In genomic region chr13:113976711-113977684, GRCh38 we compare ENCODE assay signal across 12 cellular contexts. TPM values are rescaled to one million over a fixed set of nuclear protein-coding genes. Genes with fewer than 3 reads are reported as not detected.
DNase-seq lines count a peak whose midpoint lies in the region; ATAC-seq, FAIRE-seq and TF ChIP-seq lines count a peak whose summit lies in the region.
"Had no signal": no experiment of that assay in that cellular context is flagged by ENCODE, and none has a peak within 500 bp of the region (broad histone marks: within the 10 kb centered on the region; RNA-seq: fewer than 3 reads in every experiment).

No MANE protein-coding gene starts in this region.

- TF ChIP-seq RAD21 in IMR-90 (IDR thresholded peaks at IDR 0.05; ENCODE audit: low read length) (no peak), H1 (IDR thresholded peaks at IDR 0.05 in 1 of 2, conservative IDR thresholded peaks at IDR 0.05 in 1 of 2; ENCODE audit: low read depth in 2 of 2, low read length in 2 of 2) (no peak)

- no peak for TF ChIP-seq EP300 in H1 (IDR thresholded peaks at IDR 0.05; ENCODE audit: borderline replicate concordance in 1 of 2, low read depth in 2 of 2, low read length in 2 of 2)

- H2BK5ac ChIP-seq in IMR-90 (ENCODE audit: low read depth, low read length, poor library complexity, severe bottlenecking) (peak overlapping the region; percentile 85), H1 (ENCODE audit: low read depth, low read length) (peak overlapping the region; percentile 66; the same call in 1 of the 2 replicates), neuronal stem cell (ENCODE audit: low read length) (peak overlapping the region; percentile 84)

- H3K9me3 ChIP-seq in IMR-90 (ENCODE audit: control insufficient read depth, insufficient read depth, low read length): no peaks in the 10 kb centered on the region
- H3K9me3 ChIP-seq in H1 (ENCODE audit: insufficient read depth in 2 of 2, low read depth in 1 of 2, low read length in 1 of 2): no peaks in the 10 kb centered on the region
- H3K9me3 ChIP-seq in neuronal stem cell (replicated peaks in 1 of 2; ENCODE audit: control insufficient read depth in 2 of 2, insufficient read depth in 1 of 2, low read depth in 1 of 2, low read length in 2 of 2): peaks cover 0 to 6% of the 10 kb centered on the region in 2 donors
- H3K9me3 ChIP-seq: heart left ventricle, prostate gland had no signal

- H2AK5ac ChIP-seq in IMR-90 (ENCODE audit: low read depth, low read length) (peak overlapping the region; percentile 92), H1 (ENCODE audit: low read depth, low read length) (no peak overlapping the region), neuronal stem cell (ENCODE audit: low read depth, low read length) (peak overlapping the region; percentile 91)

- dilution Hi-C loops in IMR-90 (cut with HindIII; ENCODE audit: low sequenced_read_pairs, unreplicated experiment): no loop called here

- H3K56ac ChIP-seq in IMR-90 (ENCODE audit: extremely low read depth, insufficient read depth, low read length) (no peak overlapping the region), H1 (replicated peaks; ENCODE audit: insufficient read length, low read depth, low read length) (no peak overlapping the region)

- ATAC-seq in IMR-90 (ENCODE audit: low read depth) (peak; percentile 94), HG02981 (IDR thresholded peaks at IDR 0.05; ENCODE audit: unreplicated experiment) (no peak), GM19328 (IDR thresholded peaks at IDR 0.05; ENCODE audit: unreplicated experiment) (no peak)
- ATAC-seq: heart left ventricle had no signal

- no peak overlapping the region for H3K9ac ChIP-seq in IMR-90 (ENCODE audit: low read depth, low read length)
- H3K9ac ChIP-seq in H1 (replicated peaks in 1 of 4; ENCODE audit: extremely low read depth in 1 of 4, low read depth in 3 of 4, low read length in 3 of 4): no peak overlapping the region; a peak in 1 of 7 replicates
- H3K9ac ChIP-seq in neuronal stem cell (ENCODE audit: low read depth, low read length, poor library complexity): peak overlapping the region; percentile 5

- WGBS in IMR-90 (ENCODE audit: extremely low coverage in 2 of 2, insufficient read length in 1 of 2), 2 experiments: 81% methylated on average over 14 of the region's 21 CpGs; no CpG with 5 or more reads in 1 of the 2 experiments
- 88% methylated on average over 21 of the region's 21 CpGs; no CpG with 5 or more reads in 1 of the 2 experiments for WGBS in H1 (ENCODE audit: extremely low coverage in 1 of 2, insufficient coverage in 1 of 2, insufficient read length in 1 of 2, insufficient replicate concordance in 2 of 2, low coverage in 1 of 2, low lambda C conversion rate in 2 of 2, missing lambda C conversion rate in 1 of 2), 2 experiments
- no CpG with 5 or more reads among the region's 21 CpGs for WGBS in neuronal stem cell (ENCODE audit: extremely low coverage in 2 of 2, insufficient read length in 2 of 2, insufficient replicate concordance in 1 of 2), 2 donors

- H3K9me1 ChIP-seq in IMR-90 (ENCODE audit: insufficient read depth, low read length): peaks cover 33% of the 10 kb centered on the region

- H2AFZ ChIP-seq in IMR-90 (replicated peaks; ENCODE audit: low read length, poor library complexity): peak overlapping the region; percentile 76
- no peak overlapping the region for H2AFZ ChIP-seq in H1 (ENCODE audit: low read length)
- no peak overlapping the region for H2AFZ ChIP-seq in neuronal stem cell (ENCODE audit: low read length)

- CTCF ChIA-PET in IMR-90 (lab: Yijun Ruan, JAX): no interaction called here
- CTCF ChIA-PET in H1 (lab: Charles Lee; ENCODE audit: partially characterized antibody): no interaction called here

- POLR2A ChIA-PET in IMR-90 (lab: Charles Lee; ENCODE audit: unreplicated experiment): no interaction called here
- POLR2A ChIA-PET in H1 (lab: Charles Lee; ENCODE audit: partially characterized antibody): interaction anchor here (0.6 to 0.9 kb wide), 2 partner anchors 14 to 263 kb away, joined by 3 read pairs; no protein-coding TSS in a partner anchor

- H3K36me3 ChIP-seq in IMR-90 (ENCODE audit: control insufficient read depth, insufficient read depth, low read length) (peaks cover 73% of the 10 kb centered on the region), H1 (ENCODE audit: control insufficient read depth in 2 of 4, insufficient read depth in 4 of 4, low read length in 3 of 4) (0 out of 8 replicates have a peak, but pooled peaks cover 0 to 3% (median 0%) of the 10 kb centered on the region in 4 experiments), neuronal stem cell (replicated peaks in 1 of 2; ENCODE audit: control insufficient read depth in 2 of 2, insufficient read depth in 2 of 2, low read length in 2 of 2) (peaks cover 12 to 75% of the 10 kb centered on the region in 2 donors)
- H3K36me3 ChIP-seq: prostate gland had no signal

- H3K27me3 ChIP-seq in IMR-90 (ENCODE audit: control insufficient read depth, insufficient read depth, low read length) (no peaks in the 10 kb centered on the region), H1 (replicated peaks in 1 of 4; ENCODE audit: control insufficient read depth in 3 of 4, extremely low read depth in 1 of 4, insufficient read depth in 3 of 4, low read length in 3 of 4) (no peaks in the 10 kb centered on the region), neuronal stem cell (ENCODE audit: control insufficient read depth in 3 of 3, insufficient read depth in 3 of 3, low read depth in 1 of 3, low read length in 3 of 3) (no peaks in the 10 kb centered on the region)
- H3K27me3 ChIP-seq: heart left ventricle had no signal

- H3K27ac ChIP-seq in IMR-90 (ENCODE audit: insufficient read depth, low read length) (peak overlapping the region; percentile 58), H1 (ENCODE audit: low read depth, low read length) (no peak overlapping the region), neuronal stem cell (replicated peaks; ENCODE audit: low read length) (no peak overlapping the region)
- H3K27ac ChIP-seq: heart left ventricle, prostate gland had no signal

- DNase-seq in AG10803 (ENCODE audit: low read depth) (peak; percentile 88), IMR-90 (peak; percentile 68), H1 (ENCODE audit: low read depth in 1 of 2, low spot score in 2 of 2) (no peak), neuronal stem cell (ENCODE audit: low spot score) (no peak), NCI-H69 (lab: John Stamatoyannopoulos, UW) (no peak)
- DNase-seq in stimulated activated CD4-positive, alpha-beta T cell treated with anti-CD3 and anti-CD28 coated beads, Interleukin-1b, Interleukin-23, amount 100 ng/mL, for 48 hours: no peak
- DNase-seq: activated naive CD8-positive, alpha-beta T cell treated with anti-CD3 and anti-CD28 coated beads, Interleukin-2, amount 10 ng/mL, durations not matched to agents 7 days and 5 days; DMS79 treated with DMSO at 0.1 percent for 48 hours had no signal

- H4K8ac ChIP-seq in IMR-90 (ENCODE audit: low read depth in 2 of 2, low read length in 2 of 2) (peak overlapping the region; percentile 49 to 91), H1 (ENCODE audit: extremely low read depth, insufficient read depth, low read length) (no peak overlapping the region), neuronal stem cell (ENCODE audit: low read depth, low read length) (no peak overlapping the region)

- no peak for FAIRE-seq in H1 (lab: Jason Lieb, UNC)

- H3K14ac ChIP-seq in IMR-90 (replicated peaks; ENCODE audit: low read depth, low read length): peak overlapping the region; percentile 88
- H3K14ac ChIP-seq in H1 (ENCODE audit: insufficient read length): no peak overlapping the region
- H3K14ac ChIP-seq in neuronal stem cell (ENCODE audit: low read length): no peak overlapping the region

- H4K20me1 ChIP-seq in IMR-90 (ENCODE audit: insufficient read depth, low read length) (peaks cover 21% of the 10 kb centered on the region), H1 (replicated peaks in 1 of 2; ENCODE audit: control insufficient read depth in 1 of 2, insufficient read depth in 2 of 2, low read length in 2 of 2) (peaks cover 0 to 7% of the 10 kb centered on the region in 2 experiments)

- TF ChIP-seq POLR2A in IMR-90 (IDR thresholded peaks at IDR 0.05; ENCODE audit: low read depth, low read length) (no peak), H1 (IDR thresholded peaks at IDR 0.05; ENCODE audit: control extremely low read depth in 1 of 2, low read depth in 2 of 2, low read length in 2 of 2) (no peak)

- peak overlapping the region; percentile 93 for H3K4ac ChIP-seq in IMR-90 (ENCODE audit: low read depth, low read length)
- H3K4ac ChIP-seq in H1 (replicated peaks; ENCODE audit: insufficient read length, low read depth, low read length): no peak overlapping the region
- no peak overlapping the region for H3K4ac ChIP-seq in neuronal stem cell (ENCODE audit: low read length)

- peak overlapping the region; percentile 76 for H4K5ac ChIP-seq in IMR-90 (ENCODE audit: low read depth, low read length)
- H4K5ac ChIP-seq in H1 (ENCODE audit: insufficient read length, low read depth, low read length): no peak overlapping the region

- peak overlapping the region; percentile 97 for H2BK120ac ChIP-seq in IMR-90 (ENCODE audit: low read depth, low read length)
- H2BK120ac ChIP-seq in H1 (replicated peaks; ENCODE audit: low read depth, low read length): no peak overlapping the region
- H2BK120ac ChIP-seq in neuronal stem cell (ENCODE audit: low read depth, low read length): no peak overlapping the region

- peak overlapping the region; percentile 18 for H3K18ac ChIP-seq in IMR-90 (ENCODE audit: low read depth, low read length)
- H3K18ac ChIP-seq in H1 (ENCODE audit: extremely low read depth, low read length): no peak overlapping the region; the same call in 1 of the 2 replicates
- peak overlapping the region; percentile 88 for H3K18ac ChIP-seq in neuronal stem cell (ENCODE audit: low read length)

- H2BK15ac ChIP-seq in IMR-90 (ENCODE audit: low read depth, low read length): peak overlapping the region; percentile 65; the same call in 1 of the 3 replicates
- no peak overlapping the region for H2BK15ac ChIP-seq in H1 (ENCODE audit: low read length)
- H2BK15ac ChIP-seq in neuronal stem cell (ENCODE audit: low read length): peak overlapping the region; percentile 72

- H2AK9ac ChIP-seq in IMR-90 (replicated peaks; ENCODE audit: low read depth, low read length, poor library complexity): peak overlapping the region; percentile 100

- H2BK20ac ChIP-seq in IMR-90 (ENCODE audit: low read depth, low read length): peak overlapping the region; percentile 94
- H2BK20ac ChIP-seq in H1 (ENCODE audit: low read length): no peak overlapping the region

- H3K79me2 ChIP-seq in H1 (ENCODE audit: control insufficient read depth in 1 of 2, insufficient read depth in 2 of 2, low read length in 2 of 2): no peaks in the 10 kb centered on the region

- H4K91ac ChIP-seq in IMR-90 (ENCODE audit: insufficient read depth, low read depth, low read length) (peak overlapping the region; percentile 96), H1 (replicated peaks; ENCODE audit: insufficient read length, low read length) (no peak overlapping the region), neuronal stem cell (ENCODE audit: low read depth, low read length, poor library complexity) (peak overlapping the region; percentile 24)

- H3K23me2 ChIP-seq in H1 (ENCODE audit: low read depth, low read length): no peaks in the 10 kb centered on the region

- H3K79me1 ChIP-seq in IMR-90 (ENCODE audit: low read depth in 1 of 2, low read length in 2 of 2) (peaks cover 9 to 74% of the 10 kb centered on the region in 2 experiments; a peak in 3 of 4 replicates), H1 (ENCODE audit: low read depth, low read length) (no peaks in the 10 kb centered on the region), neuronal stem cell (ENCODE audit: low read depth, low read length) (no peaks in the 10 kb centered on the region)

- peak overlapping the region; percentile 81; the same call in 1 of the 2 replicates for H3K23ac ChIP-seq in IMR-90 (ENCODE audit: low read depth, low read length)
- H3K23ac ChIP-seq in H1 (ENCODE audit: insufficient read length): no peak overlapping the region
- H3K23ac ChIP-seq in neuronal stem cell (ENCODE audit: low read depth, low read length, poor library complexity): peak overlapping the region; percentile 56

- H3K4me1 ChIP-seq in IMR-90 (ENCODE audit: control insufficient read depth, insufficient read depth, low read length) (peaks cover 10% of the 10 kb centered on the region), H1 (replicated peaks in 1 of 4; ENCODE audit: control insufficient read depth in 3 of 4, insufficient read depth in 4 of 4, low read length in 3 of 4) (peaks cover 0 to 4% (median 0%) of the 10 kb centered on the region in 4 experiments; a peak in 2 of 7 replicates), neuronal stem cell (ENCODE audit: control insufficient read depth in 2 of 2, insufficient read depth in 1 of 2, low read depth in 1 of 2, low read length in 2 of 2) (peaks cover 6 to 11% of the 10 kb centered on the region in 2 donors)
- H3K4me1 ChIP-seq: prostate gland had no signal

- TF ChIP-seq CTCF in AG10803 (conservative IDR thresholded peaks at IDR 0.05; ENCODE audit: low read length) (no peak), IMR-90 (conservative IDR thresholded peaks at IDR 0.05; ENCODE audit: low read depth, low read length) (no peak), H1 (IDR thresholded peaks at IDR 0.05; ENCODE audit: control extremely low read depth in 1 of 3, insufficient read depth in 1 of 3, low read depth in 1 of 3, low read length in 3 of 3) (no peak)

- no TSS peak for BruUV-seq in IMR-90 (replicated peaks; lab: Mats Ljungman, UMichigan)

- intact Hi-C loops in IMR-90 (cut with micrococcal nuclease): no loop called here

- no peak overlapping the region for H2BK12ac ChIP-seq in H1 (ENCODE audit: low read depth, low read length)
- H2BK12ac ChIP-seq in neuronal stem cell (ENCODE audit: low read length): peak overlapping the region; percentile 53

- H3K4me2 ChIP-seq in IMR-90 (ENCODE audit: low read depth, low read length) (no peak overlapping the region), H1 (ENCODE audit: insufficient read depth in 1 of 2, low read depth in 2 of 2, low read length in 2 of 2) (no peak overlapping the region), neuronal stem cell (ENCODE audit: insufficient read depth, low read length, poor library complexity, severe bottlenecking) (no peak overlapping the region)

- in situ Hi-C loops in IMR-90 (cut with MboI; ENCODE audit: low sequenced_read_pairs): no loop called here

- no peak overlapping the region for H3K4me3 ChIP-seq in AG10803 (ENCODE audit: low read length)
- H3K4me3 ChIP-seq in IMR-90 (ENCODE audit: insufficient read depth, low read depth, low read length): no peak overlapping the region
- no peak overlapping the region for H3K4me3 ChIP-seq in H1 (ENCODE audit: extremely low read depth in 1 of 4, insufficient read depth in 2 of 4, low read depth in 3 of 4, low read length in 4 of 4)
- peak overlapping the region in 1 of 2 donors; percentile 48 for H3K4me3 ChIP-seq in neuronal stem cell (ENCODE audit: low read length in 2 of 2)
- H3K4me3 ChIP-seq: heart left ventricle, prostate gland had no signal

RNA-seq across cellular contexts. Expression of gene C13orf46, which starts 3.1 kb away (rescaled TPM):
- total RNA-seq in IMR-90 (2012; rRNA removed): under 0.01 TPM in 2 replicates
- 2.1 and 2.5 TPM in 2 replicates for polyA plus RNA-seq in IMR-90 (2012; rRNA removed)
- 1.7 and 1.8 TPM in 2 replicates for polyA plus RNA-seq in IMR-90 (2012; cell fraction: cytosol; rRNA removed)
- 8.9 and 10.0 TPM in 2 replicates for polyA plus RNA-seq in IMR-90 (2012; cell fraction: nucleus; rRNA removed; ENCODE audit: low replicate concordance)
- 0.21 and 0.28 TPM in 2 replicates for total RNA-seq in H1 (2021; fragmentation: NEBNext Ultra II Directional; extraction: Animal tissue kit (Norgen Biotek cat#: 25700))
- polyA plus RNA-seq in H1 (2011; rRNA removed): 0.23 and 0.60 TPM in 2 replicates
- polyA plus RNA-seq in H1 (2011; cell fraction: cytosol; rRNA removed): 0.21 TPM
- polyA plus RNA-seq in H1 (2011; cell fraction: nucleus; rRNA removed): 1.2 TPM
- 0.09 to 0.21 TPM (median 0.11 TPM) in 3 of 4 replicates, not detected in the other for polyA plus RNA-seq in H1 (2012, experiment 1 of 2)
- polyA plus RNA-seq in H1 (2012, experiment 2 of 2): 0.04 TPM
- polyA plus RNA-seq in H1 (2013, experiment 1 of 2): 0.06 TPM
- polyA plus RNA-seq in H1 (2013, experiment 2 of 2): 0.04 TPM
- polyA minus RNA-seq in H1 (2011; rRNA and poly(A)+ RNA removed): 0.46 and 0.69 TPM in 2 replicates
- polyA minus RNA-seq in H1 (2011; cell fraction: cytosol; rRNA and poly(A)+ RNA removed): 0.29 TPM
- polyA minus RNA-seq in H1 (2011; cell fraction: nucleus; rRNA and poly(A)+ RNA removed): 0.80 TPM
- 0.03 TPM for polyA plus RNA-seq in neuronal stem cell (2013, experiment 1 of 2)
- 0.04 TPM for polyA plus RNA-seq in neuronal stem cell (2013, experiment 2 of 2)

Comparison
In these comparisons a context has a peak if more than half of its experiments do, and no peak if none do; other contexts are left out.
1. DNase-seq: peak in AG10803 (single experiment) and IMR-90 (single experiment); none in H1 (0 of 2), neuronal stem cell (single experiment), stimulated activated CD4-positive, alpha-beta T cell treated with anti-CD3 and anti-CD28 coated beads, Interleukin-1b, Interleukin-23, amount 100 ng/mL, for 48 hours (single experiment) and NCI-H69 (single experiment).
2. H4K8ac ChIP-seq: peak in IMR-90 (2 of 2); none in H1 (single experiment) and neuronal stem cell (single experiment).
3. Peak in every context shown above with its lines, with median percentiles within 50 percentile points of each other: H2BK5ac ChIP-seq.